In the genomic region with DNA sequence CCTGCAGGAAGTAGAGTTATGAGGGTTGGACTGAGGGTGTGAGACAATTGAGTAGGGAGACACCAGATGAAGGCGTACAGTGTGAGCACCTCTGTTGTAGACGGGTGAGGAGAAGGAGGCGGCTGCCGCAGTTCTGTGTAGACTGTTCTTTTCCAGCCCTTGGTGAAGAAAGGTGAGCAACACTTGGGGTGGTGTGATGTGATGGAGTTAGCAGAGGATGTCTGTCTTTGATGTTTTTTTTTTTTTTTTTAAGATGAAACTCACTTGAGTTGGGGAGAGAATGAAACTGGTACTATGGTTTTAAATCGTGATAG, we compare ENCODE assay signal across 12 cellular contexts. TPM values are rescaled to one million over a fixed set of nuclear protein-coding genes. Genes with fewer than 3 reads are reported as not detected.
DNase-seq lines count a peak whose midpoint lies in the region; ATAC-seq and TF ChIP-seq lines count a peak whose summit lies in the region.
"Had no signal": no experiment of that assay in that cellular context is flagged by ENCODE, and none has a peak within 500 bp of the region (broad histone marks: within the 10 kb centered on the region; RNA-seq: fewer than 3 reads in every experiment).

No MANE protein-coding gene starts in this region.

- peak; percentile 43 for ATAC-seq in activated naive CD8-positive, alpha-beta T cell treated with anti-CD3 and anti-CD28 coated beads, Interleukin-2, amount 10 ng/mL, durations not matched to agents 7 days and 5 days (ENCODE audit: low read depth)

- H3K4me1 Mint-ChIP-seq in Calu3 (ENCODE audit: low read depth, unreplicated experiment), result peaks cover 13% of the 10 kb centered on the region
- H3K4me1 Mint-ChIP-seq in activated naive CD8-positive, alpha-beta T cell treated with anti-CD3 and anti-CD28 coated beads, Interleukin-2, amount 10 ng/mL, durations not matched to agents 7 days and 5 days, result peaks cover 18% of the 10 kb centered on the region

- intact Hi-C loops in Calu3 (cut with micrococcal nuclease; ENCODE audit: unreplicated experiment), result no loop called here

- POLR2A ChIA-PET in activated naive CD8-positive, alpha-beta T cell treated with anti-CD3 and anti-CD28 coated beads, Interleukin-2, amount 10 ng/mL, durations not matched to agents 7 days and 5 days (lab: Charles Lee), result no interaction called here

- no peak overlapping the region for H3K27ac ChIP-seq in substantia nigra (ENCODE audit: low read depth, low read length, poor library complexity, severe bottlenecking)
- H3K27ac ChIP-seq: RWPE1 had no signal

- no TSS peak for BruUV-seq in Calu3 (replicated peaks; lab: Mats Ljungman, UMichigan)

- peak overlapping the region; percentile 97 for H3K4me3 Mint-ChIP-seq in Calu3 (ENCODE audit: low read depth, unreplicated experiment)
- H3K4me3 Mint-ChIP-seq in activated naive CD8-positive, alpha-beta T cell treated with anti-CD3 and anti-CD28 coated beads, Interleukin-2, amount 10 ng/mL, durations not matched to agents 7 days and 5 days, result peak overlapping the region; percentile 83

- no peak overlapping the region for H3K27ac Mint-ChIP-seq in Calu3 (ENCODE audit: unreplicated experiment)
- peak overlapping the region; percentile 71 for H3K27ac Mint-ChIP-seq in activated naive CD8-positive, alpha-beta T cell treated with anti-CD3 and anti-CD28 coated beads, Interleukin-2, amount 10 ng/mL, durations not matched to agents 7 days and 5 days

- TF ChIP-seq CTCF in Calu3 (IDR thresholded peaks at IDR 0.05; ENCODE audit: unreplicated experiment), result no peak

- H3K9me3 Mint-ChIP-seq in Calu3 (ENCODE audit: low read depth, unreplicated experiment), result no peaks in the 10 kb centered on the region
- no peaks in the 10 kb centered on the region for H3K9me3 Mint-ChIP-seq in activated naive CD8-positive, alpha-beta T cell treated with anti-CD3 and anti-CD28 coated beads, Interleukin-2, amount 10 ng/mL, durations not matched to agents 7 days and 5 days

- H3K36me3 Mint-ChIP-seq in Calu3 (ENCODE audit: insufficient read depth, unreplicated experiment), result peaks cover 17% of the 10 kb centered on the region
- no peaks in the 10 kb centered on the region for H3K36me3 Mint-ChIP-seq in activated naive CD8-positive, alpha-beta T cell treated with anti-CD3 and anti-CD28 coated beads, Interleukin-2, amount 10 ng/mL, durations not matched to agents 7 days and 5 days

- DNase-seq in Calu3 (no peak), hippocampal formation (lab: John Stamatoyannopoulos, UW) (no peak), NCI-H1694 treated with DMSO at 0.1 percent for 48 hours (lab: John Stamatoyannopoulos, UW) (no peak), NCI-H526 treated with DMSO at 0.1 percent for 48 hours (lab: John Stamatoyannopoulos, UW) (no peak), substantia nigra (lab: John Stamatoyannopoulos, UW) (no peak)
- peak; percentile 67 for DNase-seq in activated CD4-positive, alpha-beta T cell treated with anti-CD3 and anti-CD28 coated beads for 48 hours
- DNase-seq in activated naive CD8-positive, alpha-beta T cell treated with anti-CD3 and anti-CD28 coated beads, Interleukin-2, amount 10 ng/mL, durations not matched to agents 7 days and 5 days, result no peak
- peak; percentile 21 to 25 for DNase-seq in stimulated activated CD4-positive, alpha-beta T cell treated with anti-CD3 and anti-CD28 coated beads, Interleukin-15, amount 100 ng/mL, for 1 hour (ENCODE audit: low read depth in 1 of 2, low spot score in 1 of 2)
- DNase-seq: GOT3, mesendoderm, NCI-H1092 treated with DMSO at 0.1 percent for 48 hours had no signal

- no peaks in the 10 kb centered on the region for H3K27me3 Mint-ChIP-seq in Calu3 (ENCODE audit: unreplicated experiment)
- H3K27me3 Mint-ChIP-seq in activated naive CD8-positive, alpha-beta T cell treated with anti-CD3 and anti-CD28 coated beads, Interleukin-2, amount 10 ng/mL, durations not matched to agents 7 days and 5 days, result no peaks in the 10 kb centered on the region

- CTCF ChIA-PET in Calu3 (lab: Charles Lee), result no interaction called here

RNA-seq across cellular contexts. Expression of a gene that starts 42.8 kb away (rescaled TPM):
- total RNA-seq in Calu3 (2022), result 45.7 and 48.7 TPM in 2 replicates
- 10 to 100 TPM; 50.0 to 55.0 TPM for total RNA-seq in activated naive CD8-positive, alpha-beta T cell treated with anti-CD3 and anti-CD28 coated beads, Interleukin-2, amount 10 ng/mL, durations not matched to agents 7 days and 5 days

RNA-seq across cellular contexts. Expression of a gene that starts 56.3 kb away (rescaled TPM):
- total RNA-seq in Calu3 (2022), result not detected in 2 replicates
- total RNA-seq in activated naive CD8-positive, alpha-beta T cell treated with anti-CD3 and anti-CD28 coated beads, Interleukin-2, amount 10 ng/mL, durations not matched to agents 7 days and 5 days, result 1 to 10 TPM; 1.9 to 2.6 TPM

Comparison
In these comparisons a context has a peak if more than half of its experiments do, and no peak if none do; other contexts are left out.
1. DNase-seq: peak in activated CD4-positive, alpha-beta T cell treated with anti-CD3 and anti-CD28 coated beads for 48 hours (single experiment) and stimulated activated CD4-positive, alpha-beta T cell treated with anti-CD3 and anti-CD28 coated beads, Interleukin-15, amount 100 ng/mL, for 1 hour (2 of 2); none in Calu3 (single experiment), activated naive CD8-positive, alpha-beta T cell treated with anti-CD3 and anti-CD28 coated beads, Interleukin-2, amount 10 ng/mL, durations not matched to agents 7 days and 5 days (single experiment), hippocampal formation (0 of 2), NCI-H1694 treated with DMSO at 0.1 percent for 48 hours (single experiment), NCI-H526 treated with DMSO at 0.1 percent for 48 hours (single experiment) and substantia nigra (0 of 49).